ENCODE assay signal across 1 cellular context in genomic region chr6:10505529-10505928, GRCh38.
A peak's percentile ranks its signal among the peaks of the same experiment; 100 is the strongest.
TF ChIP-seq lines count a peak whose summit lies in the region.

No MANE protein-coding gene starts in this region.

TF ChIP-seq in HepG2, 621 proteins besides CTCF, POLR2A, EP300 and RAD21 (continued from another document and continues in another):
- TF ChIP-seq, protein P1, sequence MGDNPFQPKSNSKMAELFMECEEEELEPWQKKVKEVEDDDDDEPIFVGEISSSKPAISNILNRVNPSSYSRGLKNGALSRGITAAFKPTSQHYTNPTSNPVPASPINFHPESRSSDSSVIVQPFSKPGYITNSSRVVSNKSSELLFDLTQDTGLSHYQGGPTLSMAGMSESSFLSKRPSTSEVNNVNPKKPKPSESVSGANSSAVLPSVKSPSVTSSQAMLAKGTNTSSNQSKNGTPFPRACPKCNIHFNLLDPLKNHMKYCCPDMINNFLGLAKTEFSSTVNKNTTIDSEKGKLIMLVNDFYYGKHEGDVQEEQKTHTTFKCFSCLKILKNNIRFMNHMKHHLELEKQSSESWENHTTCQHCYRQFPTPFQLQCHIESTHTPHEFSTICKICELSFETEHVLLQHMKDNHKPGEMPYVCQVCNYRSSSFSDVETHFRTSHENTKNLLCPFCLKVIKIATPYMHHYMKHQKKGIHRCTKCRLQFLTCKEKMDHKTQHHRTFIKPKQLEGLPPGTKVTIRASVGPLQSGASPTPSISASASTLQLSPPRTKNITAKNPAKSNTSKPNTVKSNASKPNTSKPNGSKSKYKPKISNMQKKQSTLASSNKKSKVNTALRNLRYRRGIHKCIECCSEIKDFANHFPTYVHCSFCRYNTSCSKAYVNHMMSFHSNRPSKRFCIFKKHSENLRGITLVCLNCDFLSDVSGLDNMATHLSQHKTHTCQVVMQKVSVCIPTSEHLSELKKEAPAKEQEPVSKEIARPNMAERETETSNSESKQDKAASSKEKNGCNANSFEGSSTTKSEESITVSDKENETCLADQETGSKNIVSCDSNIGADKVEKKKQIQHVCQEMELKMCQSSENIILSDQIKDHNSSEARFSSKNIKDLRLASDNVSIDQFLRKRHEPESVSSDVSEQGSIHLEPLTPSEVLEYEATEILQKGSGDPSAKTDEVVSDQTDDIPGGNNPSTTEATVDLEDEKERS (CRISPR knock-in tag; IDR thresholded peaks at IDR 0.05): no peak
- TF ChIP-seq E2F5 (CRISPR knock-in tag; conservative IDR thresholded peaks at IDR 0.05) (no peak), TEAD2 (CRISPR knock-in tag; IDR thresholded peaks at IDR 0.05) (no peak), ZFP1 (CRISPR knock-in tag; IDR thresholded peaks at IDR 0.05) (0 out of 2 replicates have a peak, but pooled peaks have one; percentile 66), ZNF850 (CRISPR knock-in tag; conservative IDR thresholded peaks at IDR 0.05) (no peak), ERF (CRISPR knock-in tag; IDR thresholded peaks at IDR 0.05) (0 out of 2 replicates have a peak, but pooled peaks have one; percentile 46), CC2D1A (CRISPR knock-in tag; IDR thresholded peaks at IDR 0.05) (0 out of 2 replicates have a peak, but pooled peaks have one; percentile 35), ARID3A (IDR thresholded peaks at IDR 0.05; ENCODE audit: low read depth, low read length) (peak; percentile 95), ZNF503 (CRISPR knock-in tag; IDR thresholded peaks at IDR 0.05) (peak; percentile 61; the same call in 1 of the 2 replicates), ZNF543 (CRISPR knock-in tag; IDR thresholded peaks at IDR 0.05) (0 out of 2 replicates have a peak, but pooled peaks have one; percentile 26), ADNP (CRISPR knock-in tag; IDR thresholded peaks at IDR 0.05) (no peak), DR1 (CRISPR knock-in tag; IDR thresholded peaks at IDR 0.05) (no peak), TFDP1 (CRISPR knock-in tag; IDR thresholded peaks at IDR 0.05; ENCODE audit: borderline replicate concordance) (no peak), MAX (IDR thresholded peaks at IDR 0.05) (peak; percentile 46; the same call in 1 of the 2 replicates), HCFC1 (IDR thresholded peaks at IDR 0.05; ENCODE audit: low read depth, low read length) (no peak), ZFYVE20 (CRISPR knock-in tag; IDR thresholded peaks at IDR 0.05; ENCODE audit: borderline replicate concordance, low read depth) (no peak), ETV6 (CRISPR knock-in tag; conservative IDR thresholded peaks at IDR 0.05) (no peak), MXD4 (CRISPR knock-in tag; IDR thresholded peaks at IDR 0.05) (no peak), XBP1 (CRISPR knock-in tag; IDR thresholded peaks at IDR 0.05) (no peak), SRSF9 (IDR thresholded peaks at IDR 0.05; ENCODE audit: borderline replicate concordance, insufficient read depth, low read depth, low read length, poor library complexity, severe bottlenecking) (no peak), POLR2AphosphoS5 (IDR thresholded peaks at IDR 0.05; ENCODE audit: low read depth, low read length) (no peak)
- TF ChIP-seq, protein P2, sequence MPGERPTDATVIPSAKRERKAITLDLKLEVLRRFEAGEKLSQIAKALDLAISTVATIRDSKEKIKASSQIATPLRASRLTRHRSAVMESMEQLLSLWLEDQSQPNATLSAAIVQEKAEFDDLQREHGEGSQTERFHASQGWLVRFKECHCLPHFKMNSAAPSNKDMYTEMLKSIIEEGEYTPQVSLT (CRISPR knock-in tag; IDR thresholded peaks at IDR 0.05; ENCODE audit: borderline replicate concordance, low read depth): no peak
- TF ChIP-seq, protein P3, sequence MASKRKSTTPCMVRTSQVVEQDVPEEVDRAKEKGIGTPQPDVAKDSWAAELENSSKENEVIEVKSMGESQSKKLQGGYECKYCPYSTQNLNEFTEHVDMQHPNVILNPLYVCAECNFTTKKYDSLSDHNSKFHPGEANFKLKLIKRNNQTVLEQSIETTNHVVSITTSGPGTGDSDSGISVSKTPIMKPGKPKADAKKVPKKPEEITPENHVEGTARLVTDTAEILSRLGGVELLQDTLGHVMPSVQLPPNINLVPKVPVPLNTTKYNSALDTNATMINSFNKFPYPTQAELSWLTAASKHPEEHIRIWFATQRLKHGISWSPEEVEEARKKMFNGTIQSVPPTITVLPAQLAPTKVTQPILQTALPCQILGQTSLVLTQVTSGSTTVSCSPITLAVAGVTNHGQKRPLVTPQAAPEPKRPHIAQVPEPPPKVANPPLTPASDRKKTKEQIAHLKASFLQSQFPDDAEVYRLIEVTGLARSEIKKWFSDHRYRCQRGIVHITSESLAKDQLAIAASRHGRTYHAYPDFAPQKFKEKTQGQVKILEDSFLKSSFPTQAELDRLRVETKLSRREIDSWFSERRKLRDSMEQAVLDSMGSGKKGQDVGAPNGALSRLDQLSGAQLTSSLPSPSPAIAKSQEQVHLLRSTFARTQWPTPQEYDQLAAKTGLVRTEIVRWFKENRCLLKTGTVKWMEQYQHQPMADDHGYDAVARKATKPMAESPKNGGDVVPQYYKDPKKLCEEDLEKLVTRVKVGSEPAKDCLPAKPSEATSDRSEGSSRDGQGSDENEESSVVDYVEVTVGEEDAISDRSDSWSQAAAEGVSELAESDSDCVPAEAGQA (IDR thresholded peaks at IDR 0.05; ENCODE audit: low read depth): no peak
- TF ChIP-seq, protein P3 (CRISPR knock-in tag; IDR thresholded peaks at IDR 0.05; ENCODE audit: borderline replicate concordance): no peak
- TF ChIP-seq, protein P4, sequence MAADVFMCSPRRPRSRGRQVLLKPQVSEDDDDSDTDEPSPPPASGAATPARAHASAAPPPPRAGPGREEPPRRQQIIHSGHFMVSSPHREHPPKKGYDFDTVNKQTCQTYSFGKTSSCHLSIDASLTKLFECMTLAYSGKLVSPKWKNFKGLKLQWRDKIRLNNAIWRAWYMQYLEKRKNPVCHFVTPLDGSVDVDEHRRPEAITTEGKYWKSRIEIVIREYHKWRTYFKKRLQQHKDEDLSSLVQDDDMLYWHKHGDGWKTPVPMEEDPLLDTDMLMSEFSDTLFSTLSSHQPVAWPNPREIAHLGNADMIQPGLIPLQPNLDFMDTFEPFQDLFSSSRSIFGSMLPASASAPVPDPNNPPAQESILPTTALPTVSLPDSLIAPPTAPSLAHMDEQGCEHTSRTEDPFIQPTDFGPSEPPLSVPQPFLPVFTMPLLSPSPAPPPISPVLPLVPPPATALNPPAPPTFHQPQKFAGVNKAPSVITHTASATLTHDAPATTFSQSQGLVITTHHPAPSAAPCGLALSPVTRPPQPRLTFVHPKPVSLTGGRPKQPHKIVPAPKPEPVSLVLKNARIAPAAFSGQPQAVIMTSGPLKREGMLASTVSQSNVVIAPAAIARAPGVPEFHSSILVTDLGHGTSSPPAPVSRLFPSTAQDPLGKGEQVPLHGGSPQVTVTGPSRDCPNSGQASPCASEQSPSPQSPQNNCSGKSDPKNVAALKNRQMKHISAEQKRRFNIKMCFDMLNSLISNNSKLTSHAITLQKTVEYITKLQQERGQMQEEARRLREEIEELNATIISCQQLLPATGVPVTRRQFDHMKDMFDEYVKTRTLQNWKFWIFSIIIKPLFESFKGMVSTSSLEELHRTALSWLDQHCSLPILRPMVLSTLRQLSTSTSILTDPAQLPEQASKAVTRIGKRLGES (CRISPR knock-in tag; IDR thresholded peaks at IDR 0.05; ENCODE audit: borderline replicate concordance): no peak
- TF ChIP-seq, protein P5, sequence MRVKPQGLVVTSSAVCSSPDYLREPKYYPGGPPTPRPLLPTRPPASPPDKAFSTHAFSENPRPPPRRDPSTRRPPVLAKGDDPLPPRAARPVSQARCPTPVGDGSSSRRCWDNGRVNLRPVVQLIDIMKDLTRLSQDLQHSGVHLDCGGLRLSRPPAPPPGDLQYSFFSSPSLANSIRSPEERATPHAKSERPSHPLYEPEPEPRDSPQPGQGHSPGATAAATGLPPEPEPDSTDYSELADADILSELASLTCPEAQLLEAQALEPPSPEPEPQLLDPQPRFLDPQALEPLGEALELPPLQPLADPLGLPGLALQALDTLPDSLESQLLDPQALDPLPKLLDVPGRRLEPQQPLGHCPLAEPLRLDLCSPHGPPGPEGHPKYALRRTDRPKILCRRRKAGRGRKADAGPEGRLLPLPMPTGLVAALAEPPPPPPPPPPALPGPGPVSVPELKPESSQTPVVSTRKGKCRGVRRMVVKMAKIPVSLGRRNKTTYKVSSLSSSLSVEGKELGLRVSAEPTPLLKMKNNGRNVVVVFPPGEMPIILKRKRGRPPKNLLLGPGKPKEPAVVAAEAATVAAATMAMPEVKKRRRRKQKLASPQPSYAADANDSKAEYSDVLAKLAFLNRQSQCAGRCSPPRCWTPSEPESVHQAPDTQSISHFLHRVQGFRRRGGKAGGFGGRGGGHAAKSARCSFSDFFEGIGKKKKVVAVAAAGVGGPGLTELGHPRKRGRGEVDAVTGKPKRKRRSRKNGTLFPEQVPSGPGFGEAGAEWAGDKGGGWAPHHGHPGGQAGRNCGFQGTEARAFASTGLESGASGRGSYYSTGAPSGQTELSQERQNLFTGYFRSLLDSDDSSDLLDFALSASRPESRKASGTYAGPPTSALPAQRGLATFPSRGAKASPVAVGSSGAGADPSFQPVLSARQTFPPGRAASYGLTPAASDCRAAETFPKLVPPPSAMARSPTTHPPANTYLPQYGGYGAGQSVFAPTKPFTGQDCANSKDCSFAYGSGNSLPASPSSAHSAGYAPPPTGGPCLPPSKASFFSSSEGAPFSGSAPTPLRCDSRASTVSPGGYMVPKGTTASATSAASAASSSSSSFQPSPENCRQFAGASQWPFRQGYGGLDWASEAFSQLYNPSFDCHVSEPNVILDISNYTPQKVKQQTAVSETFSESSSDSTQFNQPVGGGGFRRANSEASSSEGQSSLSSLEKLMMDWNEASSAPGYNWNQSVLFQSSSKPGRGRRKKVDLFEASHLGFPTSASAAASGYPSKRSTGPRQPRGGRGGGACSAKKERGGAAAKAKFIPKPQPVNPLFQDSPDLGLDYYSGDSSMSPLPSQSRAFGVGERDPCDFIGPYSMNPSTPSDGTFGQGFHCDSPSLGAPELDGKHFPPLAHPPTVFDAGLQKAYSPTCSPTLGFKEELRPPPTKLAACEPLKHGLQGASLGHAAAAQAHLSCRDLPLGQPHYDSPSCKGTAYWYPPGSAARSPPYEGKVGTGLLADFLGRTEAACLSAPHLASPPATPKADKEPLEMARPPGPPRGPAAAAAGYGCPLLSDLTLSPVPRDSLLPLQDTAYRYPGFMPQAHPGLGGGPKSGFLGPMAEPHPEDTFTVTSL (CRISPR knock-in tag; IDR thresholded peaks at IDR 0.05; ENCODE audit: borderline replicate concordance): peak; percentile 89; the same call in 1 of the 2 replicates
